Comparison of ENCODE assay signal across 1 cellular context in genomic region chr1:1915911-1916835, GRCh38.
TF ChIP-seq lines count a peak whose summit lies in the region.

No MANE protein-coding gene starts in this region.

TF ChIP-seq in IMR-90, 13 proteins besides CTCF, POLR2A, EP300 and RAD21:
- TF ChIP-seq RFX5 (IDR thresholded peaks at IDR 0.05; ENCODE audit: low read depth, low read length) (no peak), RCOR1 (IDR thresholded peaks at IDR 0.05; ENCODE audit: insufficient replicate concordance, low read length) (no peak), CHD1 (IDR thresholded peaks at IDR 0.05; ENCODE audit: low read depth, low read length) (no peak), SMC3 (IDR thresholded peaks at IDR 0.05; ENCODE audit: low read depth, low read length) (no peak), NFE2L2 (IDR thresholded peaks at IDR 0.05; ENCODE audit: low read depth, low read length) (no peak), MXI1 (IDR thresholded peaks at IDR 0.05; ENCODE audit: borderline replicate concordance, low read depth, low read length) (no peak), FOS (IDR thresholded peaks at IDR 0.05; ENCODE audit: low read depth, low read length) (no peak), MAZ (IDR thresholded peaks at IDR 0.05; ENCODE audit: borderline replicate concordance, low read depth, low read length) (no peak), CEBPB (IDR thresholded peaks at IDR 0.05; ENCODE audit: low read depth, low read length) (no peak), BHLHE40 (IDR thresholded peaks at IDR 0.05; ENCODE audit: low read depth, low read length) (no peak), MAFK (IDR thresholded peaks at IDR 0.05; ENCODE audit: low read depth, low read length) (no peak)
- TF ChIP-seq, protein P1, sequence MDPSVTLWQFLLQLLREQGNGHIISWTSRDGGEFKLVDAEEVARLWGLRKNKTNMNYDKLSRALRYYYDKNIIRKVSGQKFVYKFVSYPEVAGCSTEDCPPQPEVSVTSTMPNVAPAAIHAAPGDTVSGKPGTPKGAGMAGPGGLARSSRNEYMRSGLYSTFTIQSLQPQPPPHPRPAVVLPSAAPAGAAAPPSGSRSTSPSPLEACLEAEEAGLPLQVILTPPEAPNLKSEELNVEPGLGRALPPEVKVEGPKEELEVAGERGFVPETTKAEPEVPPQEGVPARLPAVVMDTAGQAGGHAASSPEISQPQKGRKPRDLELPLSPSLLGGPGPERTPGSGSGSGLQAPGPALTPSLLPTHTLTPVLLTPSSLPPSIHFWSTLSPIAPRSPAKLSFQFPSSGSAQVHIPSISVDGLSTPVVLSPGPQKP (IDR thresholded peaks at IDR 0.05; ENCODE audit: borderline replicate concordance, low read depth, low read length) = no peak
- TF ChIP-seq, protein P2, sequence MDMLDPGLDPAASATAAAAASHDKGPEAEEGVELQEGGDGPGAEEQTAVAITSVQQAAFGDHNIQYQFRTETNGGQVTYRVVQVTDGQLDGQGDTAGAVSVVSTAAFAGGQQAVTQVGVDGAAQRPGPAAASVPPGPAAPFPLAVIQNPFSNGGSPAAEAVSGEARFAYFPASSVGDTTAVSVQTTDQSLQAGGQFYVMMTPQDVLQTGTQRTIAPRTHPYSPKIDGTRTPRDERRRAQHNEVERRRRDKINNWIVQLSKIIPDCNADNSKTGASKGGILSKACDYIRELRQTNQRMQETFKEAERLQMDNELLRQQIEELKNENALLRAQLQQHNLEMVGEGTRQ (IDR thresholded peaks at IDR 0.05; ENCODE audit: low read depth, low read length) = no peak
